ENCODE assay signal across 25 cellular contexts in the genomic region with DNA sequence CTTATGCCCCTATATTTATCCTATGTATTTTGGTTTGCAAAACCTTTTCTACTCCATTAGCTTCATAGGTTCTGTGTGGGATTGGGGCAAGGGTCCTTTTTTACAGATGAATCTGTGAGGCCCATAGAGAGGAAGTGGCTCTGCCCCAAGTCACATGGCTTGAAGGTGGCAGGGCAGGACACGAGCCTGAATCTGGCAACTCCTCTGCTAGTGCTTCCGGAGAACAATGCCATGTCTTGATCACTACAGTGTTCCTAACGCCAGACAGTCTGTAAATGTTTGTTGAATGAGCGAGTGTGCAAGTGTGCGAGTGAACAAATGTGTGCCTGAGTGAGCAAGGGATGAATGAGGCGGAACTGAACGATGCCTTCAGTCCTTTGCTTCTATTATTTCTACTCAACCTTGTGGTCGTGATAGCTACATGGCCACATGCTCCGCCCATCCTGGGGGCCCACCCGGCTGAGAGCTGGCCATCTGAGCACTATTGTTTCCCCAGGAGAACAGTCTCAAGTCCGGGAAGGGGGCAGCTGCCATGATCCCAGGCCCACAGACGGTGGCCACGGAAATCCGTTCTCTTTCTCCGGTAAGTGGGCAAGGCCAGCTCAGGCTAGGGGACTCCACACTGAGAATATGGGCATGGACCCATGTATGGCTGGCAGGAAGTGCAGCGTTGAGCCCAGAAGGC. TPM values are rescaled to one million over a fixed set of nuclear protein-coding genes. Genes with fewer than 3 reads are reported as not detected.
DNase-seq lines count a peak whose midpoint lies in the region; ATAC-seq and TF ChIP-seq lines count a peak whose summit lies in the region.
"Had no signal": no experiment of that assay in that cellular context is flagged by ENCODE, and none has a peak within 500 bp of the region (broad histone marks: within the 10 kb centered on the region; RNA-seq: fewer than 3 reads in every experiment).

No MANE protein-coding gene starts in this region.

- no peak overlapping the region for H3K4me3 Mint-ChIP-seq in WTC11
- H3K4me3 Mint-ChIP-seq: CD4-positive, alpha-beta memory T cell had no signal

- ATAC-seq in WTC11 (no peak), SK-N-SH treated with all-trans-retinoic acid at 6 μM for 48 hours (no peak), HG02981 (IDR thresholded peaks at IDR 0.05; ENCODE audit: unreplicated experiment) (no peak)
- ATAC-seq: A549, HCT116, K562, Right ventricle myocardium inferior had no signal

- POLR2A ChIA-PET in WTC11 (lab: Charles Lee) = no interaction called here

- no peaks in the 10 kb centered on the region; the same call in 1 of the 2 replicates for H3K4me1 Mint-ChIP-seq in WTC11
- H3K4me1 Mint-ChIP-seq: CD4-positive, alpha-beta memory T cell had no signal

- no peaks in the 10 kb centered on the region for H3K36me3 Mint-ChIP-seq in WTC11
- H3K36me3 Mint-ChIP-seq: CD4-positive, alpha-beta memory T cell had no signal

- H3K9me3 Mint-ChIP-seq in WTC11 = no peaks in the 10 kb centered on the region
- H3K9me3 Mint-ChIP-seq: CD4-positive, alpha-beta memory T cell had no signal

- peak overlapping the region in 58 of 59 donors; percentile 13 to 95 (median 82) for H3K27ac ChIP-seq in dorsolateral prefrontal cortex
- H3K27ac ChIP-seq: A549, SJSA1 had no signal

- H3K27me3 ChIP-seq in dorsolateral prefrontal cortex = no peaks in the 10 kb centered on the region
- H3K27me3 ChIP-seq: SJSA1 had no signal

- DNase-seq in WTC11 (ENCODE audit: low spot score) = no peak
- DNase-seq in dorsolateral prefrontal cortex = no peak
- DNase-seq in pons (ENCODE audit: low spot score) = peak; percentile 76
- DNase-seq in COR-L47 (lab: John Stamatoyannopoulos, UW) = no peak
- DNase-seq in NCI-H69 (lab: John Stamatoyannopoulos, UW) = no peak
- DNase-seq: AML-193; Caco-2; CD4-positive, alpha-beta memory T cell; DMS79 treated with DMSO at 0.1 percent for 48 hours; GF-D8; Kasumi-1; MV-4-11; NCI-H1105 treated with DMSO at 0.1 percent for 48 hours; NCI-H146; NCI-H1930; NCI-H2107; NCI-H524; NCI-H774 had no signal

- peak overlapping the region; percentile 90 for H3K27ac Mint-ChIP-seq in WTC11
- H3K27ac Mint-ChIP-seq: CD4-positive, alpha-beta memory T cell had no signal

- TF ChIP-seq CTCF in WTC11 (IDR thresholded peaks at IDR 0.05) = no peak
- no peak for TF ChIP-seq CTCF in dorsolateral prefrontal cortex (IDR thresholded peaks at IDR 0.05 in 54 of 56, conservative IDR thresholded peaks at IDR 0.05 in 2 of 56; ENCODE audit: low read depth in 1 of 56, partially characterized antibody in 56 of 56)

- intact Hi-C loops in dorsolateral prefrontal cortex (cut with DNase I) = no loop called here

- H3K27me3 Mint-ChIP-seq in WTC11 (ENCODE audit: low read depth) = no peaks in the 10 kb centered on the region

- CTCF ChIA-PET in WTC11 (lab: Charles Lee) = interaction anchor here (1.1 to 4.1 kb wide), 5 partner anchors 16 to 221 kb away, joined by 3 to 31 read pairs (median 8); no protein-coding TSS in a partner anchor

- H3K4me3 ChIP-seq in dorsolateral prefrontal cortex = peak overlapping the region in 27 of 59 donors; percentile 1 to 52 (median 15)
- H3K4me3 ChIP-seq: A549, K562, SJSA1 had no signal

TF ChIP-seq in WTC11, 78 proteins besides CTCF, POLR2A, EP300 and RAD21 (continues in another document):
- TF ChIP-seq, protein P1, sequence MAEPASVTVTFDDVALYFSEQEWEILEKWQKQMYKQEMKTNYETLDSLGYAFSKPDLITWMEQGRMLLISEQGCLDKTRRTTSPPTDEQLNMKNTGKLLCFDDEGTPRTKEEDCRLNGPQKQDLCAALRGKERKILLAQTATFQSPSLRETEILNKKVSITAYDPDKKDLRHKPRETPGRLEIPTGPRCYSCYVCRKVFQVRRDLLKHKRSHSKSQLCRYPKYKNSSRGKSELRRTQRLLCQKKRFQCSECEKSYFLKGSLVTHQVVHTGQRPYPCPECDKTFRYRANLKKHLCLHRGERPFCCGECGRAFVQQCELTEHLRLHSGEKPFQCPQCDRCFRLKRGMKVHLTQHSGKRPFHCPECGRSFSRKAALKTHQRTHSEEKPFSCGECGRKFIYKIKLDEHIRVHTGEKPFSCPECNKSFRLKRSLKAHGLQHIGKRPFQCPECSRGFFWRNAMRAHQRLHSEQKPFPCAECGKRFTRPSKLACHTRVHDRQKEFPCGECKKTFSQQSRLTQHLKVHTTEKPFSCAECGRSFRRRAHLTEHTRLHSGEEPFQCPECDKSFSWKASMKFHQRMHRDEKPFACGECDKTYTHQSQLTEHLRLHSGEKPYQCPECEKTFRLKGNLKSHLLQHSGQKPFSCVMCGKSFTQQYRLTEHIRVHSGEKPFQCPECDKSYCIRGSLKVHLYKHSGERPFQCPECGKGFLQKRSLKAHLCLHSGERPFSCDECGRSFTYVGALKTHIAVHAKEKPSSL (CRISPR knock-in tag; conservative IDR thresholded peaks at IDR 0.05) = no peak
- TF ChIP-seq TEAD1 (CRISPR knock-in tag; IDR thresholded peaks at IDR 0.05) (no peak), NR1H2 (CRISPR knock-in tag; IDR thresholded peaks at IDR 0.05) (no peak)
- TF ChIP-seq, protein P2, sequence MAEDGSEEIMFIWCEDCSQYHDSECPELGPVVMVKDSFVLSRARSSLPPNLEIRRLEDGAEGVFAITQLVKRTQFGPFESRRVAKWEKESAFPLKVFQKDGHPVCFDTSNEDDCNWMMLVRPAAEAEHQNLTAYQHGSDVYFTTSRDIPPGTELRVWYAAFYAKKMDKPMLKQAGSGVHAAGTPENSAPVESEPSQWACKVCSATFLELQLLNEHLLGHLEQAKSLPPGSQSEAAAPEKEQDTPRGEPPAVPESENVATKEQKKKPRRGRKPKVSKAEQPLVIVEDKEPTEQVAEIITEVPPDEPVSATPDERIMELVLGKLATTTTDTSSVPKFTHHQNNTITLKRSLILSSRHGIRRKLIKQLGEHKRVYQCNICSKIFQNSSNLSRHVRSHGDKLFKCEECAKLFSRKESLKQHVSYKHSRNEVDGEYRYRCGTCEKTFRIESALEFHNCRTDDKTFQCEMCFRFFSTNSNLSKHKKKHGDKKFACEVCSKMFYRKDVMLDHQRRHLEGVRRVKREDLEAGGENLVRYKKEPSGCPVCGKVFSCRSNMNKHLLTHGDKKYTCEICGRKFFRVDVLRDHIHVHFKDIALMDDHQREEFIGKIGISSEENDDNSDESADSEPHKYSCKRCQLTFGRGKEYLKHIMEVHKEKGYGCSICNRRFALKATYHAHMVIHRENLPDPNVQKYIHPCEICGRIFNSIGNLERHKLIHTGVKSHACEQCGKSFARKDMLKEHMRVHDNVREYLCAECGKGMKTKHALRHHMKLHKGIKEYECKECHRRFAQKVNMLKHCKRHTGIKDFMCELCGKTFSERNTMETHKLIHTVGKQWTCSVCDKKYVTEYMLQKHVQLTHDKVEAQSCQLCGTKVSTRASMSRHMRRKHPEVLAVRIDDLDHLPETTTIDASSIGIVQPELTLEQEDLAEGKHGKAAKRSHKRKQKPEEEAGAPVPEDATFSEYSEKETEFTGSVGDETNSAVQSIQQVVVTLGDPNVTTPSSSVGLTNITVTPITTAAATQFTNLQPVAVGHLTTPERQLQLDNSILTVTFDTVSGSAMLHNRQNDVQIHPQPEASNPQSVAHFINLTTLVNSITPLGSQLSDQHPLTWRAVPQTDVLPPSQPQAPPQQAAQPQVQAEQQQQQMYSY (CRISPR knock-in tag; IDR thresholded peaks at IDR 0.05) = no peak

TF ChIP-seq in SK-N-SH treated with all-trans-retinoic acid at 6 μM for 48 hours, 23 proteins besides CTCF, POLR2A, EP300 and RAD21:
- TF ChIP-seq BACH2 (CRISPR knock-in tag; IDR thresholded peaks at IDR 0.05; ENCODE audit: borderline replicate concordance) = no peak
- TF ChIP-seq TCF4 (CRISPR knock-in tag; IDR thresholded peaks at IDR 0.05; ENCODE audit: borderline replicate concordance) = no peak
- no peak for TF ChIP-seq ARNTL (CRISPR knock-in tag; IDR thresholded peaks at IDR 0.05; ENCODE audit: borderline replicate concordance, low read depth)

RNA-seq across cellular contexts. Expression of a gene that starts 17.8 kb away (rescaled TPM):
- total RNA-seq in WTC11 (2021) (22.5 to 24.9 TPM (median 24.7 TPM) in 3 replicates), dorsolateral prefrontal cortex (10 to 100 TPM in 119 of 120 experiments, 1 to 10 TPM in 1; 9.9 to 18.5 (median 14.4) TPM)
